Comparison of ENCODE assay signal across 2 cellular contexts in the genomic region with DNA sequence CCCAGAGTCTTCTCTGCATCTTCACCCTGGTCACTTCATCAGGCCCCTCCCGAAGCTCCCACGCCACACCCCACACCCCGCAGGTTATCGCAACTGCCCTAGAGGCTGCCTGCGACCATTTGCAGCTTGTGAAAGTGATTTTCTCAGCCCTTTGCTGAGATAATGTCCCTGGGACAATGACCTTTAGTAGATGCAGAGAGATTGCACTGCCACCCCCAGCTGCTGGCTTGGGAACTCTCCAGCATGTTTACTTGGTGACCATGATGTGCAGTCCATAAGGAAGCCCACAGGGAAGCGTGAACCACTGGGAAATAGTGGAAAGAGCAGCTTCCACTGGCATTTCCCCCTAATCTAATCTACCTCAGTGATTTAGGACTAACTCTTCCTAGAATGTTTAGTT.
TF ChIP-seq lines count a peak whose summit lies in the region.

No MANE protein-coding gene starts in this region.

TF ChIP-seq in IMR-90, 13 proteins besides CTCF, POLR2A, EP300 and RAD21:
- TF ChIP-seq RCOR1 (IDR thresholded peaks at IDR 0.05; ENCODE audit: insufficient replicate concordance, low read length), result no peak
- TF ChIP-seq FOS (IDR thresholded peaks at IDR 0.05; ENCODE audit: low read depth, low read length), result no peak
- TF ChIP-seq, protein P1, sequence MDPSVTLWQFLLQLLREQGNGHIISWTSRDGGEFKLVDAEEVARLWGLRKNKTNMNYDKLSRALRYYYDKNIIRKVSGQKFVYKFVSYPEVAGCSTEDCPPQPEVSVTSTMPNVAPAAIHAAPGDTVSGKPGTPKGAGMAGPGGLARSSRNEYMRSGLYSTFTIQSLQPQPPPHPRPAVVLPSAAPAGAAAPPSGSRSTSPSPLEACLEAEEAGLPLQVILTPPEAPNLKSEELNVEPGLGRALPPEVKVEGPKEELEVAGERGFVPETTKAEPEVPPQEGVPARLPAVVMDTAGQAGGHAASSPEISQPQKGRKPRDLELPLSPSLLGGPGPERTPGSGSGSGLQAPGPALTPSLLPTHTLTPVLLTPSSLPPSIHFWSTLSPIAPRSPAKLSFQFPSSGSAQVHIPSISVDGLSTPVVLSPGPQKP (IDR thresholded peaks at IDR 0.05; ENCODE audit: borderline replicate concordance, low read depth, low read length), result no peak
- no peak for TF ChIP-seq USF2 (IDR thresholded peaks at IDR 0.05; ENCODE audit: low read depth, low read length)
- no peak for TF ChIP-seq CHD1 (IDR thresholded peaks at IDR 0.05; ENCODE audit: low read depth, low read length)
- no peak for TF ChIP-seq SMC3 (IDR thresholded peaks at IDR 0.05; ENCODE audit: low read depth, low read length)
- TF ChIP-seq MXI1 (IDR thresholded peaks at IDR 0.05; ENCODE audit: borderline replicate concordance, low read depth, low read length), result no peak

TF ChIP-seq in K562, 482 proteins besides CTCF, POLR2A, EP300 and RAD21:
- TF ChIP-seq POLR2G (IDR thresholded peaks at IDR 0.05; ENCODE audit: low read depth, low read length) (0 out of 2 replicates have a peak, but pooled peaks have one; percentile 3), DDX20 (tag; IDR thresholded peaks at IDR 0.05; ENCODE audit: low read depth) (no peak), KLF10 (CRISPR knock-in tag; IDR thresholded peaks at IDR 0.05) (no peak)
